Comparison of ENCODE assay signal across 20 cellular contexts in the genomic region with DNA sequence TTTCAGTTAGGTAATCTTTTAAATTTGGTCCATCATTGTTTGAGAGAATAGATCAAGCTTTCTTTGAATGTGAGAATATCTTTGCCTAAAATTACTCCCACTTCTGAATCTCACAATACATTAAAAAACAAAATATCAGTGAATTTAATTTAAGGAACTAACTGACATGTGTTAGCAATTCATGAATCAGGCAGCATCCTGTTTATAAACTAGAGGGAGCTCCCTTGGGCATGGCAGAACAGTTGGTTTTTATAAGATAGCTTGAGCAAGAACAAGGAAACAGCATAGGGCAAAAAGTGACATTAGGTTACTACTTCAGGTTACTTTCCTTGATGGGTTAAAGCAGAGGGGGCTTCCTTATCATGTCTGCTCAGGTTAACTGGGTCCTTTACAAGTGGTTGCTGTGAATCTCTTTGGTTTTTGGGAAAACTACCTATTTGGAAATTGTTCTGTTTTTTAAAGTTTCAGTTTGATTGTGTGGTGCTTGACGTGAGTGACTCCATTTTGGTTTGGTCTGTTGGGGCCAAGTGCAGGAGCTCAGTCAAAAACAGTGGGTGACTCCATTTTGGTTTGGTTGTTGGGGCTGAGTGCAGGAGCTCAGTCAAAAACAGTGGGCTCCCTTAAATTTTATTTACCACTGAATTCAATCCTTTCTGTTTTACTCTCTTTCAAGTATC.
"Had no signal": no experiment of that assay in that cellular context is flagged by ENCODE, and none has a peak within 500 bp of the region (broad histone marks: within the 10 kb centered on the region; RNA-seq: fewer than 3 reads in every experiment).

No MANE protein-coding gene starts in this region.

- H3K27me3 ChIP-seq: body of pancreas, heart right ventricle, thyroid gland, uterus had no signal

- H3K27ac ChIP-seq: body of pancreas, heart right ventricle, left ventricle myocardium inferior, thyroid gland, uterus had no signal

- H3K27ac Mint-ChIP-seq: activated B cell treated with CpG ODN at 0.5 μM for 24 hours; activated CD4-positive, alpha-beta memory T cell treated with anti-CD3 and anti-CD28 coated beads for 36 hours; activated CD8-positive, alpha-beta memory T cell treated with anti-CD3 and anti-CD28 coated beads, Interleukin-2, amount 10 ng/mL, durations not matched to agents 7 days and 5 days; activated naive CD8-positive, alpha-beta T cell treated with anti-CD3 and anti-CD28 coated beads, Interleukin-2, amount 10 ng/mL, durations not matched to agents 7 days and 5 days; activated T-helper 17 cell treated with anti-CD3 and anti-CD28 coated beads, Interleukin-2, amount 50 U/mL, for 72 hours; nephron progenitor cell; T-helper 2 cell treated with Interferon-gamma antibody and Interleukin-4, amounts not matched to agents 5 μg/mL and 100 μg/mL, for 36 hours had no signal

- H3K4me1 Mint-ChIP-seq: activated B cell treated with CpG ODN at 0.5 μM for 24 hours; activated CD8-positive, alpha-beta memory T cell treated with anti-CD3 and anti-CD28 coated beads, Interleukin-2, amount 10 ng/mL, durations not matched to agents 7 days and 5 days; activated T-helper 17 cell treated with anti-CD3 and anti-CD28 coated beads, Interleukin-2, amount 50 U/mL, for 72 hours; nephron progenitor cell had no signal

- H3K4me3 ChIP-seq: body of pancreas, heart right ventricle, left ventricle myocardium inferior, thyroid gland, uterus had no signal

- H3K9me3 ChIP-seq: body of pancreas, thyroid gland, uterus had no signal

- DNase-seq: activated B cell treated with CpG ODN at 0.5 μM for 24 hours; activated CD4-positive, alpha-beta memory T cell treated with anti-CD3 and anti-CD28 coated beads for 36 hours; activated CD4-positive, alpha-beta T cell treated with anti-CD3 and anti-CD28 coated beads for 4 hours; activated CD8-positive, alpha-beta memory T cell treated with anti-CD3 and anti-CD28 coated beads, Interleukin-2, amount 10 ng/mL, durations not matched to agents 7 days and 5 days; activated naive CD4-positive, alpha-beta T cell treated with Interleukin-2 at 50 U/mL for 16 hours; activated naive CD8-positive, alpha-beta T cell treated with anti-CD3 and anti-CD28 coated beads, Interleukin-2, amount 10 ng/mL, durations not matched to agents 7 days and 5 days; body of pancreas; heart right ventricle; kidney glomerular epithelial cell; left ventricle myocardium inferior; mammary epithelial cell; nephron progenitor cell; nucleus accumbens; posterior cingulate gyrus; stimulated activated CD8-positive, alpha-beta memory T cell treated with anti-CD3 and anti-CD28 coated beads, Interleukin-4, amount 100 ng/mL, for 48 hours; stimulated activated naive CD4-positive, alpha-beta T cell treated with Interleukin-2 at 50 U/mL for 16 hours; thyroid gland; uterus had no signal

- ATAC-seq: activated CD8-positive, alpha-beta memory T cell treated with anti-CD3 and anti-CD28 coated beads, Interleukin-2, amount 10 ng/mL, durations not matched to agents 7 days and 5 days; activated T-helper 17 cell treated with anti-CD3 and anti-CD28 coated beads, Interleukin-2, amount 50 U/mL, for 72 hours; body of pancreas; heart right ventricle had no signal

- H3K36me3 ChIP-seq: heart right ventricle, left ventricle myocardium inferior, thyroid gland, uterus had no signal

- H3K27me3 Mint-ChIP-seq: activated B cell treated with CpG ODN at 0.5 μM for 24 hours; activated T-helper 17 cell treated with anti-CD3 and anti-CD28 coated beads, Interleukin-2, amount 50 U/mL, for 72 hours had no signal

- H3K4me3 Mint-ChIP-seq: activated B cell treated with CpG ODN at 0.5 μM for 24 hours; activated CD4-positive, alpha-beta memory T cell treated with anti-CD3 and anti-CD28 coated beads for 36 hours; activated CD8-positive, alpha-beta memory T cell treated with anti-CD3 and anti-CD28 coated beads, Interleukin-2, amount 10 ng/mL, durations not matched to agents 7 days and 5 days; activated naive CD8-positive, alpha-beta T cell treated with anti-CD3 and anti-CD28 coated beads, Interleukin-2, amount 10 ng/mL, durations not matched to agents 7 days and 5 days; activated T-helper 17 cell treated with anti-CD3 and anti-CD28 coated beads, Interleukin-2, amount 50 U/mL, for 72 hours; nephron progenitor cell; T-helper 2 cell treated with Interferon-gamma antibody and Interleukin-4, amounts not matched to agents 5 μg/mL and 100 μg/mL, for 36 hours had no signal

- H3K4me1 ChIP-seq: body of pancreas, thyroid gland, uterus had no signal

- H3K9me3 Mint-ChIP-seq: activated CD4-positive, alpha-beta memory T cell treated with anti-CD3 and anti-CD28 coated beads for 36 hours; activated naive CD8-positive, alpha-beta T cell treated with anti-CD3 and anti-CD28 coated beads, Interleukin-2, amount 10 ng/mL, durations not matched to agents 7 days and 5 days; activated T-helper 17 cell treated with anti-CD3 and anti-CD28 coated beads, Interleukin-2, amount 50 U/mL, for 72 hours; nephron progenitor cell; T-helper 2 cell treated with Interferon-gamma antibody and Interleukin-4, amounts not matched to agents 5 μg/mL and 100 μg/mL, for 36 hours had no signal

- H3K36me3 Mint-ChIP-seq: activated CD4-positive, alpha-beta memory T cell treated with anti-CD3 and anti-CD28 coated beads for 36 hours; activated CD8-positive, alpha-beta memory T cell treated with anti-CD3 and anti-CD28 coated beads, Interleukin-2, amount 10 ng/mL, durations not matched to agents 7 days and 5 days; activated naive CD8-positive, alpha-beta T cell treated with anti-CD3 and anti-CD28 coated beads, Interleukin-2, amount 10 ng/mL, durations not matched to agents 7 days and 5 days had no signal
